8 cellular contexts compared by ENCODE assay signal in the genomic region with DNA sequence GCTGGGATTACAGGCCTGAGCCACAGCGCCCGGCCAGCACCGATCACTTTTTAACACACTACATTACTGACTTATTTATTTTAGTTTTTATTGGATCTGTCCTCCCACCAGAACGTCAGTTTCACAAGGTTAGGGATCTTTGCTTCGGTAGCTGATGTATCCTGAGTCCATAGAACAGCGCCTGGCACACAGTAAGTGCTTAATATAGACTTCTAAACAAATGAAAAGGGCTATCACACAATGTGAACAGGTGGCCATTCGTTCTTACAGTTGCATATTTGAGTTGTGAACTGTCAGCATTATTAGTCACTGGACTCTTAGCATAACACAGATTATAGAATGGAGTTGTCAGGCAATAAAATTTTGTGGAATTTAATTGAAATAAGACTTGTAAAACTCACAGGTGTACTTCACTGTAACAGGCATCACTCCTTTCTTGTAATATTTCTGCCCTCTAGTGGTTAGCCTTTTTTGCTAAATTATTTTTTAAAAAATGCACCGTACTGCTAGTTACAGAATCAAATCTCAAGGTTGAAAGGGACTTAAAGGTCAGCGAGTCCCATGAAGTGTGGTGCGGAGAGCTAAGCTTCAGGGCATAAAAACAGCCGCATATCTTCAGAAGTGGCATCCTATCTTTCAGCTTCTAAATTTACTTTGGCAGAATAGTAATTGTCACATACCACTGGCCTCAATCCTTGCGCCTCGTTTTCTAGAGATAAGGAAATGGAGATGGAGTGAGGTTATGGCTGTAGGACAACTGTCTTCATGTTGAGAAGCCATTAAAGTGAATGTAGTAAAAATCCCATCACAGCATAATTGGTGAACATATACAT. TPM values are rescaled to one million over a fixed set of nuclear protein-coding genes. Genes with fewer than 3 reads are reported as not detected.
DNase-seq lines count a peak whose midpoint lies in the region; ATAC-seq and TF ChIP-seq lines count a peak whose summit lies in the region.

No MANE protein-coding gene starts in this region.

- dilution Hi-C loops in mammary epithelial cell (cut with HindIII; ENCODE audit: low sequenced_read_pairs), result no loop called here

- no peaks in the 10 kb centered on the region for H3K9me3 ChIP-seq in mammary epithelial cell (replicated peaks; ENCODE audit: insufficient read depth, low read length)
- no peaks in the 10 kb centered on the region for H3K9me3 ChIP-seq in mucosa of descending colon

- peaks cover 5% of the 10 kb centered on the region for H3K79me2 ChIP-seq in mammary epithelial cell (ENCODE audit: insufficient read depth, low read length)

- ATAC-seq in mucosa of descending colon, result peak; percentile 38
- no peak for ATAC-seq in activated CD4-positive, alpha-beta T cell treated with anti-CD3 and anti-CD28 coated beads for 36 hours
- ATAC-seq in GM18873 (IDR thresholded peaks at IDR 0.05; ENCODE audit: low FRiP score, unreplicated experiment), result no peak

- H4K20me1 ChIP-seq in mammary epithelial cell (ENCODE audit: insufficient read depth, low read length), result no peaks in the 10 kb centered on the region

- no peaks in the 10 kb centered on the region for H3K27me3 ChIP-seq in mammary epithelial cell (ENCODE audit: insufficient read depth, low read length)

- in situ Hi-C loops in mammary epithelial cell (cut with MboI; ENCODE audit: low sequenced_read_pairs in 2 of 2), result loop anchor here (10.0 to 25.0 kb wide), 4 partner anchors 137 to 281 kb away; a partner anchor contains a TSS

- POLR2A ChIA-PET in activated CD4-positive, alpha-beta T cell treated with anti-CD3 and anti-CD28 coated beads for 36 hours (lab: Charles Lee), result no interaction called here

- BruUV-seq in mammary epithelial cell (replicated peaks; lab: Mats Ljungman, UMichigan), result no TSS peak

- peaks cover 19% of the 10 kb centered on the region for H3K4me1 Mint-ChIP-seq in activated CD4-positive, alpha-beta T cell treated with anti-CD3 and anti-CD28 coated beads for 36 hours

- H3K4me2 ChIP-seq in mammary epithelial cell (ENCODE audit: insufficient read depth, low read depth, low read length), result no peak overlapping the region

- no peak overlapping the region for H3K4me3 ChIP-seq in mammary epithelial cell (replicated peaks in 1 of 3; ENCODE audit: insufficient read depth in 1 of 3, low read depth in 2 of 3, low read length in 3 of 3)
- no peak overlapping the region for H3K4me3 ChIP-seq in mucosa of descending colon

- no peaks in the 10 kb centered on the region for H3K27me3 Mint-ChIP-seq in activated CD4-positive, alpha-beta T cell treated with anti-CD3 and anti-CD28 coated beads for 36 hours

- H3K4me1 ChIP-seq in mammary epithelial cell (ENCODE audit: insufficient read depth, low read length), result peaks cover 14% of the 10 kb centered on the region
- peaks cover 8% of the 10 kb centered on the region for H3K4me1 ChIP-seq in mucosa of descending colon (ENCODE audit: low read depth)

- H3K27ac ChIP-seq in mammary epithelial cell (ENCODE audit: insufficient read depth, low read depth, low read length), result no peak overlapping the region

- TF ChIP-seq CTCF in mammary epithelial cell (conservative IDR thresholded peaks at IDR 0.05 in 1 of 2, IDR thresholded peaks at IDR 0.05 in 1 of 2; ENCODE audit: extremely low read depth in 1 of 2, insufficient read depth in 1 of 2, low read depth in 1 of 2, low read length in 2 of 2), result peak; percentile 50 to 56
- peak; percentile 64 for TF ChIP-seq CTCF in mucosa of descending colon (IDR thresholded peaks at IDR 0.05)

- H3K36me3 ChIP-seq in mammary epithelial cell (ENCODE audit: insufficient read depth, low read length) (no peaks in the 10 kb centered on the region), mucosa of descending colon (ENCODE audit: low read depth) (no peaks in the 10 kb centered on the region)

- no peaks in the 10 kb centered on the region for H3K9me3 Mint-ChIP-seq in activated CD4-positive, alpha-beta T cell treated with anti-CD3 and anti-CD28 coated beads for 36 hours (ENCODE audit: low read depth)

- CTCF ChIA-PET in mammary epithelial cell (lab: Charles Lee; ENCODE audit: low non-redundant PET), result no interaction called here
- CTCF ChIA-PET in activated CD4-positive, alpha-beta T cell treated with anti-CD3 and anti-CD28 coated beads for 36 hours (lab: Charles Lee), result interaction anchor here (0.6 to 3.6 kb wide), 14 partner anchors 10 to 420 kb away, joined by 3 to 22 read pairs (median 3); a partner anchor contains a TSS

- 46% methylated on average over 12 of the region's 13 CpGs for WGBS in mammary epithelial cell (ENCODE audit: low coverage, missing lambda C conversion rate)

- DNase-seq in NCI-H2107 treated with DMSO at 0.1 percent for 48 hours (lab: John Stamatoyannopoulos, UW; ENCODE audit: unreplicated experiment), result peak; percentile 21
- no peak for DNase-seq in NCI-H2107 (lab: John Stamatoyannopoulos, UW)
- peak; percentile 49 for DNase-seq in NCI-H2029 treated with DMSO at 0.1 percent for 48 hours (lab: John Stamatoyannopoulos, UW)
- peak; percentile 42 for DNase-seq in mammary epithelial cell
- no peak for DNase-seq in mucosa of descending colon
- no peak for DNase-seq in activated CD4-positive, alpha-beta T cell treated with anti-CD3 and anti-CD28 coated beads for 36 hours
- DNase-seq in activated effector memory CD4-positive, alpha-beta T cell treated with Interleukin-2 at 50 U/mL for 16 hours, result no peak

- H3K36me3 Mint-ChIP-seq in activated CD4-positive, alpha-beta T cell treated with anti-CD3 and anti-CD28 coated beads for 36 hours (ENCODE audit: low read depth), result no peaks in the 10 kb centered on the region

- H3K9ac ChIP-seq in mammary epithelial cell (ENCODE audit: insufficient read depth, low read length), result no peak overlapping the region

- H3K27ac Mint-ChIP-seq in activated CD4-positive, alpha-beta T cell treated with anti-CD3 and anti-CD28 coated beads for 36 hours, result no peak overlapping the region

- H3K4me3 Mint-ChIP-seq in activated CD4-positive, alpha-beta T cell treated with anti-CD3 and anti-CD28 coated beads for 36 hours, result no peak overlapping the region

- intact Hi-C loops in mammary epithelial cell (cut with micrococcal nuclease) (loop anchor here (1.0 to 10.0 kb wide), 3 partner anchors 107 to 697 kb away; no protein-coding TSS in a partner anchor), mucosa of descending colon (cut with DNase I, micrococcal nuclease) (loop anchor here (10.0 kb wide), 3 partner anchors 203 to 417 kb away; a partner anchor contains a TSS)
- intact Hi-C loops in activated CD4-positive, alpha-beta T cell treated with anti-CD3 and anti-CD28 coated beads for 36 hours (cut with DNase I, micrococcal nuclease), result loop anchor here (1.0 to 2.0 kb wide), 4 partner anchors 136 to 693 kb away; no protein-coding TSS in a partner anchor

- H2AFZ ChIP-seq in mammary epithelial cell (ENCODE audit: low read depth, low read length), result no peak overlapping the region

RNA-seq across cellular contexts. Expression of a gene that starts 3.4 kb away (rescaled TPM):
- total RNA-seq in mammary epithelial cell (10 to 100 TPM; 21.0 to 22.1 TPM), mucosa of descending colon (10 to 100 TPM; 14.0 to 25.7 (median 22.4) TPM)
- 21.8 TPM for polyA plus RNA-seq in mammary epithelial cell
- 30.2 TPM for polyA minus RNA-seq in mammary epithelial cell
- total RNA-seq in activated CD4-positive, alpha-beta T cell treated with anti-CD3 and anti-CD28 coated beads for 36 hours, result 10 to 100 TPM; 13.8 to 16.4 TPM

Comparison
In these comparisons a context has a peak if more than half of its experiments do, and no peak if none do; other contexts are left out.
1. DNase-seq: peak in NCI-H2107 treated with DMSO at 0.1 percent for 48 hours (single experiment), NCI-H2029 treated with DMSO at 0.1 percent for 48 hours (single experiment) and mammary epithelial cell (single experiment); none in NCI-H2107 (single experiment), mucosa of descending colon (0 of 3), activated CD4-positive, alpha-beta T cell treated with anti-CD3 and anti-CD28 coated beads for 36 hours (single experiment) and activated effector memory CD4-positive, alpha-beta T cell treated with Interleukin-2 at 50 U/mL for 16 hours (single experiment).